ENCODE assay signal across 11 cellular contexts in the genomic region with DNA sequence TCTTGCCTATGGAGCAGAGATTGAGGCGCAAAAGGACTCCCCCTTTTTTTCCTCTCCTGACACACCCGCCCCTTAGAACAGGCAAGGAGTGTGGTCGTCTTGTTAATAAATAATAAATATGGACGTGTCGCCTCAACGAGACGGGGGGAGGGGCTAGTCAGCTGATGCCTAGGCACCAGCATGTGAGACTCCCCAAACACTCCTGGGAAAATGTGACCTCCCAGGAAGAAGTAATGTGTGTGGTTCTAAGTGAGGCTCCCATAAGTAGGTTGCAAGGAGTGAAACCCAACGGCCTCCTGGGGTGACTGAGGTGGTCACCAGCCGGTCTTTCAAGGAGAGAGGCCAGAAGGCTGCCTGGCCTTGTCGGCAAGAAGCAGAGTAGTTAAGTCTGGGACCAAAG. TPM values are rescaled to one million over a fixed set of nuclear protein-coding genes. Genes with fewer than 3 reads are reported as not detected.
DNase-seq lines count a peak whose midpoint lies in the region; ATAC-seq and TF ChIP-seq lines count a peak whose summit lies in the region.
"Had no signal": no experiment of that assay in that cellular context is flagged by ENCODE, and none has a peak within 500 bp of the region (broad histone marks: within the 10 kb centered on the region; RNA-seq: fewer than 3 reads in every experiment).

No MANE protein-coding gene starts in this region.

- H4K20me1 ChIP-seq in GM23338 (replicated peaks; ENCODE audit: insufficient read depth) (no peaks in the 10 kb centered on the region), osteoblast (ENCODE audit: insufficient read depth, low read length) (no peaks in the 10 kb centered on the region)

- no peaks in the 10 kb centered on the region for H3K9me3 ChIP-seq in endodermal cell (ENCODE audit: control insufficient read depth, low read length)
- H3K9me3 ChIP-seq in osteoblast (ENCODE audit: low read depth, low read length) = no peaks in the 10 kb centered on the region
- H3K9me3 ChIP-seq in naive thymus-derived CD4-positive, alpha-beta T cell (ENCODE audit: control insufficient read depth in 2 of 3, low read length in 3 of 3) = no peaks in the 10 kb centered on the region
- no peaks in the 10 kb centered on the region for H3K9me3 ChIP-seq in left ventricle myocardium inferior (replicated peaks)
- H3K9me3 ChIP-seq: tibial artery had no signal

- H3K9me3 Mint-ChIP-seq in GM23338 = no peaks in the 10 kb centered on the region
- H3K9me3 Mint-ChIP-seq in endodermal cell = no peaks in the 10 kb centered on the region
- peaks cover 0 to 3% (median 0%) of the 10 kb centered on the region in 11 donors for H3K9me3 Mint-ChIP-seq in naive thymus-derived CD4-positive, alpha-beta T cell

- peak; percentile 55 for DNase-seq in GM23338 (ENCODE audit: low spot score)
- DNase-seq in NCI-H510A (lab: John Stamatoyannopoulos, UW) = peak; percentile 37
- peak; percentile 56 for DNase-seq in endodermal cell
- peak; percentile 65 for DNase-seq in osteoblast (ENCODE audit: insufficient read length, low spot score, missing footprints)
- no peak for DNase-seq in naive thymus-derived CD4-positive, alpha-beta T cell
- no peak for DNase-seq in left ventricle myocardium inferior
- DNase-seq: kidney, NCI-H446 treated with DMSO at 0.1 percent for 48 hours, tibial artery had no signal

- H3K36me3 ChIP-seq in GM23338 (ENCODE audit: insufficient read depth) = no peaks in the 10 kb centered on the region
- H3K36me3 ChIP-seq in endodermal cell (ENCODE audit: control insufficient read depth, insufficient read depth, low read length) = no peaks in the 10 kb centered on the region
- H3K36me3 ChIP-seq in osteoblast (ENCODE audit: insufficient read depth, low read length) = no peaks in the 10 kb centered on the region
- no peaks in the 10 kb centered on the region for H3K36me3 ChIP-seq in naive thymus-derived CD4-positive, alpha-beta T cell (ENCODE audit: control insufficient read depth in 2 of 3, insufficient read depth in 3 of 3, low read length in 3 of 3)
- H3K36me3 ChIP-seq in left ventricle myocardium inferior = no peaks in the 10 kb centered on the region
- H3K36me3 ChIP-seq: tibial artery had no signal

- peak overlapping the region; percentile 79 for H3K4me2 ChIP-seq in GM23338
- peak overlapping the region; percentile 54 for H3K4me2 ChIP-seq in osteoblast (ENCODE audit: insufficient read depth, low read length)

- intact Hi-C loops in naive thymus-derived CD4-positive, alpha-beta T cell (cut with micrococcal nuclease) = no loop called here
- intact Hi-C loops in left ventricle myocardium inferior (cut with micrococcal nuclease) = no loop called here

- H3K27me3 ChIP-seq in GM23338 (ENCODE audit: insufficient read depth) (peaks cover 12% of the 10 kb centered on the region; the same call in 1 of the 2 replicates), endodermal cell (ENCODE audit: control insufficient read depth, insufficient read depth, low read length, poor library complexity, severe bottlenecking) (peaks cover 18% of the 10 kb centered on the region), osteoblast (ENCODE audit: insufficient read depth, low read length) (peaks cover 7% of the 10 kb centered on the region), left ventricle myocardium inferior (ENCODE audit: low read depth) (peaks cover 91% of the 10 kb centered on the region)
- H3K27me3 ChIP-seq in naive thymus-derived CD4-positive, alpha-beta T cell (ENCODE audit: control insufficient read depth in 2 of 2, insufficient read depth in 2 of 2, low read length in 2 of 2) = peaks cover 0 to 23% of the 10 kb centered on the region in 2 donors

- no peak overlapping the region for H3K27ac ChIP-seq in GM23338 (ENCODE audit: low read depth)
- no peak overlapping the region for H3K27ac ChIP-seq in endodermal cell (ENCODE audit: low read depth, low read length)
- no peak overlapping the region for H3K27ac ChIP-seq in osteoblast (ENCODE audit: low read depth, low read length)
- H3K27ac ChIP-seq in naive thymus-derived CD4-positive, alpha-beta T cell (ENCODE audit: low read depth, low read length) = no peak overlapping the region
- H3K27ac ChIP-seq in left ventricle myocardium inferior (replicated peaks) = no peak overlapping the region

- H3K4me1 ChIP-seq in GM23338 (ENCODE audit: insufficient read depth) = peaks cover 20% of the 10 kb centered on the region
- H3K4me1 ChIP-seq in endodermal cell (ENCODE audit: control insufficient read depth, insufficient read depth, low read length) = no peaks in the 10 kb centered on the region
- no peaks in the 10 kb centered on the region for H3K4me1 ChIP-seq in osteoblast (ENCODE audit: insufficient read depth, low read length)
- H3K4me1 ChIP-seq in naive thymus-derived CD4-positive, alpha-beta T cell (ENCODE audit: control insufficient read depth in 2 of 2, insufficient read depth in 2 of 2, low read length in 2 of 2) = no peaks in the 10 kb centered on the region
- H3K4me1 ChIP-seq in left ventricle myocardium inferior = peaks cover 8% of the 10 kb centered on the region

- H3K79me2 ChIP-seq in GM23338 (replicated peaks; ENCODE audit: insufficient read depth) (no peaks in the 10 kb centered on the region), osteoblast (ENCODE audit: insufficient read depth, low read length) (no peaks in the 10 kb centered on the region)

- H3F3A ChIP-seq in GM23338 (replicated peaks; ENCODE audit: low read depth) = no peaks in the 10 kb centered on the region

- no peak for TF ChIP-seq CTCF in GM23338 (conservative IDR thresholded peaks at IDR 0.05; ENCODE audit: low read depth in 2 of 2)
- no peak for TF ChIP-seq CTCF in endodermal cell (conservative IDR thresholded peaks at IDR 0.05)
- no peak for TF ChIP-seq CTCF in osteoblast (IDR thresholded peaks at IDR 0.05; ENCODE audit: extremely low read depth, low read depth, low read length)
- TF ChIP-seq CTCF in left ventricle myocardium inferior (IDR thresholded peaks at IDR 0.05; ENCODE audit: borderline replicate concordance) = no peak

- H3K36me3 Mint-ChIP-seq in GM23338 (ENCODE audit: low read depth) (no peaks in the 10 kb centered on the region), endodermal cell (ENCODE audit: low read depth) (no peaks in the 10 kb centered on the region)
- no peaks in the 10 kb centered on the region for H3K36me3 Mint-ChIP-seq in naive thymus-derived CD4-positive, alpha-beta T cell

- peak overlapping the region; percentile 56 for H3K4me3 ChIP-seq in GM23338
- peak overlapping the region; percentile 84 for H3K4me3 ChIP-seq in endodermal cell (ENCODE audit: low read length)
- no peak overlapping the region for H3K4me3 ChIP-seq in osteoblast (ENCODE audit: insufficient read depth, low read length)
- no peak overlapping the region for H3K4me3 ChIP-seq in naive thymus-derived CD4-positive, alpha-beta T cell (ENCODE audit: low read length)
- no peak overlapping the region for H3K4me3 ChIP-seq in left ventricle myocardium inferior

- peaks cover 24% of the 10 kb centered on the region for H3K4me1 Mint-ChIP-seq in GM23338
- peaks cover 18% of the 10 kb centered on the region for H3K4me1 Mint-ChIP-seq in endodermal cell
- peaks cover 0 to 5% (median 3%) of the 10 kb centered on the region in 7 donors for H3K4me1 Mint-ChIP-seq in naive thymus-derived CD4-positive, alpha-beta T cell

- H3K27ac Mint-ChIP-seq in GM23338 (no peak overlapping the region), endodermal cell (no peak overlapping the region)
- H3K27ac Mint-ChIP-seq in naive thymus-derived CD4-positive, alpha-beta T cell = no peak overlapping the region

- H2AFZ ChIP-seq in GM23338 (peak overlapping the region; percentile 20; the same call in 1 of the 2 replicates), osteoblast (ENCODE audit: low read length) (no peak overlapping the region)

- H3K27me3 Mint-ChIP-seq in GM23338 (ENCODE audit: insufficient read depth, low read depth, poor library complexity) (peaks cover 12% of the 10 kb centered on the region), endodermal cell (ENCODE audit: insufficient read depth) (peaks cover 19% of the 10 kb centered on the region)
- peaks cover 59 to 79% (median 72%) of the 10 kb centered on the region in 5 donors for H3K27me3 Mint-ChIP-seq in naive thymus-derived CD4-positive, alpha-beta T cell

- peak; percentile 2 for ATAC-seq in GM23338
- ATAC-seq in naive thymus-derived CD4-positive, alpha-beta T cell = no peak
- no peak for ATAC-seq in HG02884 (IDR thresholded peaks at IDR 0.05; ENCODE audit: unreplicated experiment)
- no peak for ATAC-seq in HG03521 (IDR thresholded peaks at IDR 0.05; ENCODE audit: unreplicated experiment)

- 65 to 71% methylated on average over 7 to 10 of the region's 10 CpGs for WGBS in endodermal cell (ENCODE audit: insufficient coverage in 1 of 2, insufficient read length in 1 of 2), 2 experiments

- H3K9ac ChIP-seq in endodermal cell (ENCODE audit: extremely low read depth, low read length, poor library complexity, severe bottlenecking) = no peak overlapping the region

- peak overlapping the region; percentile 76 for H3K4me3 Mint-ChIP-seq in GM23338
- H3K4me3 Mint-ChIP-seq in endodermal cell = peak overlapping the region; percentile 72
- H3K4me3 Mint-ChIP-seq in naive thymus-derived CD4-positive, alpha-beta T cell = peak overlapping the region in 1 of 10 donors; percentile 52

- POLR2A ChIA-PET in naive thymus-derived CD4-positive, alpha-beta T cell (lab: Charles Lee) = no interaction called here

- CTCF ChIA-PET in naive thymus-derived CD4-positive, alpha-beta T cell (lab: Charles Lee) = no interaction called here

- H3K9me2 ChIP-seq in GM23338 (ENCODE audit: insufficient read depth) = no peaks in the 10 kb centered on the region

TF ChIP-seq in GM23338, 12 proteins besides CTCF, POLR2A, EP300 and RAD21 (continues in another document):
- TF ChIP-seq NANOG (IDR thresholded peaks at IDR 0.05; ENCODE audit: borderline replicate concordance) (no peak), CREB1 (CRISPR knock-in tag; IDR thresholded peaks at IDR 0.05; ENCODE audit: low read depth) (no peak), ZNF331 (CRISPR knock-in tag; IDR thresholded peaks at IDR 0.05; ENCODE audit: low read depth) (no peak)

RNA-seq across cellular contexts. Expression of a gene that starts 1.1 kb away (rescaled TPM):
- total RNA-seq in GM23338 (2014; rRNA removed; shearing (Covaris generic)) = 10.5 and 18.3 TPM in 2 replicates
- polyA plus RNA-seq in GM23338 (2016; fragmentation: Nextera tagmentation; extraction: Ambion mirVana) = 15.2 and 15.7 TPM in 2 replicates
- total RNA-seq in endodermal cell = 10 to 100 TPM in 1 of 2 donors, 1 to 10 TPM in 1; 8.8 to 19.5 TPM
- polyA plus RNA-seq in endodermal cell (2013, experiment 1 of 2) = 15.1 TPM
- polyA plus RNA-seq in endodermal cell (2013, experiment 2 of 2) = 12.5 TPM
- 0.88 and 1.1 TPM in 2 replicates for total RNA-seq in osteoblast
- not detected for total RNA-seq in naive thymus-derived CD4-positive, alpha-beta T cell
- polyA plus RNA-seq in naive thymus-derived CD4-positive, alpha-beta T cell = not detected
- 0.49 TPM for total RNA-seq in left ventricle myocardium inferior

RNA-seq across cellular contexts. Expression of a gene that starts 43.4 kb away (rescaled TPM):
- total RNA-seq in GM23338 (2014; rRNA removed; shearing (Covaris generic)) = 10.6 and 11.8 TPM in 2 replicates
- 22.5 and 24.9 TPM in 2 replicates for polyA plus RNA-seq in GM23338 (2016; fragmentation: Nextera tagmentation; extraction: Ambion mirVana)
- total RNA-seq in endodermal cell = 10 to 100 TPM in 1 of 2 donors, 1 to 10 TPM in 1; 8.7 to 15.2 TPM
- 13.8 TPM for polyA plus RNA-seq in endodermal cell (2013, experiment 1 of 2)
- polyA plus RNA-seq in endodermal cell (2013, experiment 2 of 2) = 13.4 TPM
- 2.5 and 3.5 TPM in 2 replicates for total RNA-seq in osteoblast
- total RNA-seq in naive thymus-derived CD4-positive, alpha-beta T cell = 1 to 10 TPM; 1.8 to 7.3 (median 4.2) TPM
- 10 to 100 TPM; 10.6 to 11.4 TPM for polyA plus RNA-seq in naive thymus-derived CD4-positive, alpha-beta T cell
- total RNA-seq in left ventricle myocardium inferior = 36.2 TPM

Comparison
In these comparisons a context has a peak if more than half of its experiments do, and no peak if none do; other contexts are left out.
1. DNase-seq: peak in GM23338 (single experiment), NCI-H510A (single experiment), endodermal cell (single experiment) and osteoblast (single experiment); none in naive thymus-derived CD4-positive, alpha-beta T cell (0 of 9) and left ventricle myocardium inferior (single experiment).
2. H3K4me3 ChIP-seq: peak in GM23338 (single experiment) and endodermal cell (single experiment); none in osteoblast (single experiment), naive thymus-derived CD4-positive, alpha-beta T cell (single experiment) and left ventricle myocardium inferior (single experiment).